Comparison of ENCODE assay signal across 5 cellular contexts in genomic region chr6:156509496-156509895, GRCh38.
"Had no signal": no experiment of that assay in that cellular context is flagged by ENCODE, and none has a peak within 500 bp of the region (broad histone marks: within the 10 kb centered on the region; RNA-seq: fewer than 3 reads in every experiment).

No MANE protein-coding gene starts in this region.

- DNase-seq: H9, HCEC 1CT, IMR-90 had no signal

- H3K4me3 ChIP-seq: GM23338, K562 had no signal

- H3K4me3 Mint-ChIP-seq: GM23338, H9 had no signal

- H3K27ac Mint-ChIP-seq: GM23338 had no signal

- H3K4me1 Mint-ChIP-seq: GM23338 had no signal

- ATAC-seq: GM23338, K562 had no signal
